ENCODE assay signal across 8 cellular contexts in genomic region chr20:16411361-16411760, GRCh38.
"Had no signal": no experiment of that assay in that cellular context is flagged by ENCODE, and none has a peak within 500 bp of the region (broad histone marks: within the 10 kb centered on the region; RNA-seq: fewer than 3 reads in every experiment).

No MANE protein-coding gene starts in this region.

- H3K4me2 ChIP-seq: GM23338 had no signal

- H3K4me3 Mint-ChIP-seq: GM23338, H9 had no signal

- H2AFZ ChIP-seq: GM23338 had no signal

- H3K4me3 ChIP-seq: GM23338 had no signal

- DNase-seq: H9, HCEC 1CT, IMR-90, KBM-7 had no signal

- H3K27ac Mint-ChIP-seq: GM23338, H9 had no signal

- H3K4me1 Mint-ChIP-seq: GM23338, H9 had no signal

- FAIRE-seq: H1, H54, HTR-8/SVneo had no signal

- ATAC-seq: GM23338 had no signal
